In genomic region chr3:44323341-44323955, GRCh38 we compare ENCODE assay signal across 8 cellular contexts. TPM values are rescaled to one million over a fixed set of nuclear protein-coding genes. Genes with fewer than 3 reads are reported as not detected.
A peak's percentile ranks its signal among the peaks of the same experiment; 100 is the strongest.
DNase-seq lines count a peak whose midpoint lies in the region; ATAC-seq, FAIRE-seq and TF ChIP-seq lines count a peak whose summit lies in the region.

No MANE protein-coding gene starts in this region.

- no peak overlapping the region for H2AFZ ChIP-seq in keratinocyte (ENCODE audit: control insufficient read depth, low read length)

- H3K27me3 ChIP-seq in keratinocyte (ENCODE audit: control insufficient read depth, extremely low read depth, insufficient read depth, low read length), result no peaks in the 10 kb centered on the region

- no peak for FAIRE-seq in keratinocyte (lab: Jason Lieb, UNC)

- H3K36me3 ChIP-seq in keratinocyte (ENCODE audit: control insufficient read depth in 2 of 2, extremely low read depth in 1 of 2, insufficient read depth in 2 of 2, low read length in 2 of 2), result no peaks in the 10 kb centered on the region

- no peaks in the 10 kb centered on the region for H3K79me2 ChIP-seq in keratinocyte (ENCODE audit: control insufficient read depth, insufficient read depth, low read length)

- no peak overlapping the region for H3K4me3 Mint-ChIP-seq in MCF 10A (ENCODE audit: unreplicated experiment)

- H3K4me1 Mint-ChIP-seq in MCF 10A (ENCODE audit: insufficient read depth, unreplicated experiment), result no peaks in the 10 kb centered on the region

- TF ChIP-seq CTCF in GM10248 (IDR thresholded peaks at IDR 0.05; ENCODE audit: control extremely low read depth, extremely low read depth, low read depth, missing control alignments) (peak; percentile 95), MCF 10A (IDR thresholded peaks at IDR 0.05; ENCODE audit: unreplicated experiment) (peak; percentile 70), keratinocyte (optimal IDR thresholded peaks at IDR 0.05 in 1 of 3, IDR thresholded peaks at IDR 0.05 in 1 of 3, conservative IDR thresholded peaks at IDR 0.05 in 1 of 3; ENCODE audit: extremely low read depth in 1 of 3, insufficient read depth in 2 of 3, low read length in 3 of 3) (peak; percentile 46 to 71 (median 66))

- no peak overlapping the region for H3K9ac ChIP-seq in keratinocyte (ENCODE audit: control insufficient read depth, extremely low read depth, insufficient read depth, low read length)

- CTCF ChIA-PET in GM10248 (lab: Yijun Ruan, JAX) (interaction anchor here (0.6 to 2.6 kb wide), 10 partner anchors 9 to 591 kb away, joined by 3 to 14 read pairs (median 4); partner anchors contain the start of gene TCAIM), MCF 10A (lab: Yijun Ruan, JAX) (interaction anchor here (0.6 to 1.4 kb wide), 9 partner anchors 10 to 679 kb away, joined by 3 to 7 read pairs (median 4); partner anchors contain the start of gene TCAIM)

- H3K9me1 ChIP-seq in keratinocyte (ENCODE audit: control insufficient read depth, extremely low read depth, insufficient read depth, low read length), result no peaks in the 10 kb centered on the region

- no peaks in the 10 kb centered on the region for H3K9me3 ChIP-seq in keratinocyte (ENCODE audit: control insufficient read depth, low read depth, low read length)

- no peak overlapping the region for H3K4me3 ChIP-seq in keratinocyte (ENCODE audit: control insufficient read depth in 2 of 3, extremely low read depth in 1 of 3, insufficient read depth in 2 of 3, low read depth in 1 of 3, low read length in 3 of 3)

- H3K4me2 ChIP-seq in keratinocyte (ENCODE audit: control insufficient read depth, extremely low read depth, insufficient read depth, low read depth, low read length), result no peak overlapping the region

- POLR2A ChIA-PET in GM10248 (lab: Yijun Ruan, JAX), result no interaction called here
- POLR2A ChIA-PET in MCF 10A (lab: Yijun Ruan, JAX), result interaction anchor here (0.7 to 1.2 kb wide), 3 partner anchors 9 to 16 kb away, joined by 3 read pairs; no protein-coding TSS in a partner anchor

- no peak overlapping the region for H3K27ac Mint-ChIP-seq in MCF 10A (ENCODE audit: low read depth, unreplicated experiment)

- no peaks in the 10 kb centered on the region for H4K20me1 ChIP-seq in keratinocyte (ENCODE audit: control insufficient read depth, extremely low read depth, insufficient read depth, low read length)

- ATAC-seq in HG03342 (IDR thresholded peaks at IDR 0.05; ENCODE audit: unreplicated experiment), result no peak
- no peak for ATAC-seq in HG02973 (IDR thresholded peaks at IDR 0.05; ENCODE audit: unreplicated experiment)

- BruUV-seq in MCF 10A (replicated peaks; lab: Mats Ljungman, UMichigan), result no TSS peak

- no peaks in the 10 kb centered on the region for H3K36me3 Mint-ChIP-seq in MCF 10A (ENCODE audit: insufficient read depth, unreplicated experiment)

- H3K4me1 ChIP-seq in keratinocyte (ENCODE audit: control insufficient read depth, extremely low read depth, insufficient read depth, low read length), result peaks cover 3% of the 10 kb centered on the region

- peak; percentile 20 for DNase-seq in GM10248 (ENCODE audit: extremely low spot score)
- DNase-seq in NCI-H1105 treated with DMSO at 0.1 percent for 48 hours (lab: John Stamatoyannopoulos, UW), result peak; percentile 51
- peak in 4 of 5 donors; percentile 17 to 43 (median 30) for DNase-seq in T-helper 1 cell
- peak; percentile 73 for DNase-seq in MCF 10A (ENCODE audit: unreplicated experiment)
- no peak for DNase-seq in keratinocyte (ENCODE audit: low read depth, low spot score)
- peak; percentile 18 to 26 for DNase-seq in stimulated activated CD4-positive, alpha-beta T cell treated with anti-CD3 and anti-CD28 coated beads, Interleukin-1b, Interleukin-23, amount 100 ng/mL, for 4 hours (ENCODE audit: low read depth in 2 of 2)

- intact Hi-C loops in MCF 10A (cut with micrococcal nuclease), result loop anchor here (1.0 to 5.0 kb wide), 6 partner anchors 153 to 591 kb away; partner anchors contain the start of genes ZNF35 and ZNF445

- no peaks in the 10 kb centered on the region for H3K27me3 Mint-ChIP-seq in MCF 10A (ENCODE audit: insufficient read depth, unreplicated experiment)

- no peak overlapping the region for H3K27ac ChIP-seq in keratinocyte (ENCODE audit: control insufficient read depth, insufficient read depth, low read length)

- no peaks in the 10 kb centered on the region for H3K9me3 Mint-ChIP-seq in MCF 10A (ENCODE audit: unreplicated experiment)

- dilution Hi-C loops in keratinocyte (cut with MboI; ENCODE audit: extremely low pct_ligation_motif_present, low sequenced_read_pairs), result no loop called here

RNA-seq across cellular contexts. Expression of gene TCAIM, which starts 15.1 kb away (rescaled TPM):
- total RNA-seq in MCF 10A (2022), result 20.4 and 26.6 TPM in 2 replicates
- 19.4 to 28.0 TPM (median 20.5 TPM) in 3 replicates for polyA plus RNA-seq in keratinocyte
- 11.4 TPM for polyA plus RNA-seq in keratinocyte (2011; ENCODE audit: low read depth)
- polyA plus RNA-seq in keratinocyte (2011; cell fraction: cytosol; rRNA removed), result 16.8 and 29.9 TPM in 2 replicates
- polyA plus RNA-seq in keratinocyte (2011; cell fraction: nucleus; rRNA removed), result 13.8 and 14.4 TPM in 2 replicates
- polyA plus RNA-seq in keratinocyte (2012; ENCODE audit: low replicate concordance), result 13.4 and 17.4 TPM in 2 replicates
- polyA minus RNA-seq in keratinocyte, result 2.3 to 25.6 TPM (median 15.8 TPM) in 3 replicates
- 18.8 TPM for polyA minus RNA-seq in keratinocyte (2011; cell fraction: cytosol; rRNA and poly(A)+ RNA removed)
- 12.3 and 17.7 TPM in 2 replicates for polyA minus RNA-seq in keratinocyte (2011; cell fraction: nucleus; rRNA and poly(A)+ RNA removed)
